In the genomic region with DNA sequence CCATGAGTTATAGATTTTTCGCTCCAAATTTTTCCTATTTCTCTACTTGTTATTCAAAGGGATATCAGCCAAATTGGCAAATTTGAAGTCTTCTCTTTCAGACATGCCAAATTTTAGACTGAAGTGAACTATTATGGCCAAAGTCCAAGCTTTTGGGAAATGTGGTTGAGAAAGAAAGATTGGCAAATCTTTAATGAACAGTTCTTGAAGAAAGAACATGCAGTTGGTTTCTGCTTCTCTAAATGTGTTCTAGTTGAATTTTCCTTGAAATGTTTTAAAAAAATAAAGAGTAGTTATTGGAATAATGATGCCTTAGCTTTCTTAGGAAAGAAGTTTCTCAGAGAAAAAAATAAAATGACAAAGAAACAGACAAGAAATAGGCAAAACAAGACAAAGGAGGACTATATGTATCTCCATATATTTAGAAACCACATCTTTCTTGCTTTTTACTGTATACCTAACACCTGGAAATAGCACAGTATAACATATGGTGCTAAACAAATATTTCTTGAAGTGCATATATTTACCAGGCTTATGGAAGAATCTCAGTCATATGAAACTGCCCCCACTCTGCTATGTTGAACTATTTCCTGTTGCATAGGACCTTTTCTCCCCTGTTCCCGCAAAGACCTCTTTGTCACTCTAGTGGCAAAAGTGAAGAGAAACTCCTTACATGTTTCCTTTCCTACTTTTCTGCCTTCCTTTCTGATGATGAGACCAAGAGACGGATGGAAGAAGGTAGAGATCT, we compare ENCODE assay signal across 8 cellular contexts.
A peak's percentile ranks its signal among the peaks of the same experiment; 100 is the strongest.
DNase-seq lines count a peak whose midpoint lies in the region; ATAC-seq, FAIRE-seq and TF ChIP-seq lines count a peak whose summit lies in the region.

No MANE protein-coding gene starts in this region.

- H3K4me3 ChIP-seq in K562 (no peak overlapping the region), neutrophil (ENCODE audit: low read depth in 1 of 2, low read length in 1 of 2) (peak overlapping the region; percentile 12 to 24)

- in situ Hi-C loops in K562 (cut with MboI), result loop anchor here (10.0 kb wide), 1 partner anchor 150 kb away; no protein-coding TSS in a partner anchor

- no peak for TF ChIP-seq EP300 in K562 (IDR thresholded peaks at IDR 0.05; ENCODE audit: low read length)

- H2AFZ ChIP-seq in K562 (ENCODE audit: low read depth, low read length), result peak overlapping the region; percentile 55

- H3K4me1 ChIP-seq in K562 (replicated peaks in 1 of 2; ENCODE audit: control insufficient read depth in 2 of 2, insufficient read depth in 2 of 2, low read length in 2 of 2) (peaks cover 5 to 22% of the 10 kb centered on the region in 2 experiments; a peak in 3 of 5 replicates), neutrophil (ENCODE audit: control insufficient read depth in 1 of 2, insufficient read depth in 1 of 2, low read depth in 1 of 2, low read length in 1 of 2) (peaks cover 47 to 49% of the 10 kb centered on the region in 2 experiments)

- FAIRE-seq in K562 (lab: Jason Lieb, UNC), result no peak

- intact Hi-C loops in K562 (cut with micrococcal nuclease), result loop anchor here (5.0 kb wide), 1 partner anchor 148 kb away; no protein-coding TSS in a partner anchor

- no TSS peak for BruUV-seq in K562 (replicated peaks; lab: Mats Ljungman, UMichigan)

- 46% methylated on average over 3 of the region's 3 CpGs for WGBS in K562 (ENCODE audit: insufficient coverage, low coverage, missing lambda C conversion rate)

- POLR2A ChIA-PET in K562 (lab: Yijun Ruan, JAX), result interaction anchor here (0.7 to 1.0 kb wide), 2 partner anchors 12 to 53 kb away, joined by 3 read pairs; no protein-coding TSS in a partner anchor
- POLR2A ChIA-PET in RWPE1 (lab: Yijun Ruan, JAX; ENCODE audit: low non-redundant PET), result no interaction called here

- H3K79me2 ChIP-seq in K562 (ENCODE audit: control insufficient read depth, insufficient read depth, low read length), result no peaks in the 10 kb centered on the region

- H3K9ac ChIP-seq in K562 (ENCODE audit: insufficient read depth in 1 of 2, low read depth in 2 of 2, low read length in 2 of 2), result peak overlapping the region in 1 of 2 experiments; percentile 35; a peak in 2 of 4 replicates

- H3K27me3 ChIP-seq in K562 (ENCODE audit: control insufficient read depth in 2 of 2, insufficient read depth in 2 of 2, low read length in 2 of 2) (no peaks in the 10 kb centered on the region), neutrophil (no peaks in the 10 kb centered on the region)

- ATAC-seq in GM18870 (IDR thresholded peaks at IDR 0.05; ENCODE audit: unreplicated experiment) (peak; percentile 48), HG02884 (IDR thresholded peaks at IDR 0.05; ENCODE audit: unreplicated experiment) (peak; percentile 37), K562 (peak; percentile 27)

- no peaks in the 10 kb centered on the region for H3K9me3 ChIP-seq in K562 (replicated peaks; ENCODE audit: control insufficient read depth, insufficient read depth, low read depth, low read length)
- no peaks in the 10 kb centered on the region for H3K9me3 ChIP-seq in neutrophil

- peak overlapping the region; percentile 78 for H3K27ac ChIP-seq in K562 (ENCODE audit: extremely low read depth, low read depth, low read length)
- H3K27ac ChIP-seq in neutrophil, result peak overlapping the region; percentile 86
- no peak overlapping the region for H3K27ac ChIP-seq in RWPE1

- DNase-seq in K562 (ENCODE audit: extremely low read depth in 1 of 4, low spot score in 3 of 4) (no peak), ureter (ENCODE audit: low spot score) (no peak), RWPE1 (ENCODE audit: low spot score) (no peak), NCI-H748 (lab: John Stamatoyannopoulos, UW; ENCODE audit: unreplicated experiment) (no peak)
- no peak for DNase-seq in effector CD8-positive, alpha-beta T cell (lab: John Stamatoyannopoulos, UW)

- H4K20me1 ChIP-seq in K562 (replicated peaks; ENCODE audit: control insufficient read depth, insufficient read depth, low read length), result no peaks in the 10 kb centered on the region

- CTCF ChIA-PET in K562 (lab: Yijun Ruan, JAX; ENCODE audit: low intra/inter-chr PET ratio) (no interaction called here), RWPE1 (lab: Yijun Ruan, JAX) (no interaction called here)

- TF ChIP-seq CTCF in K562 (IDR thresholded peaks at IDR 0.05 in 2 of 3, conservative IDR thresholded peaks at IDR 0.05 in 1 of 3; ENCODE audit: insufficient read depth in 2 of 3, low read depth in 1 of 3, low read length in 3 of 3) (no peak), neutrophil (IDR thresholded peaks at IDR 0.05) (no peak), RWPE1 (conservative IDR thresholded peaks at IDR 0.05; ENCODE audit: low read depth) (no peak)

- H3K4me2 ChIP-seq in K562 (ENCODE audit: insufficient read depth, low read length), result peak overlapping the region; percentile 56; the same call in 1 of the 2 replicates

- no peaks in the 10 kb centered on the region for H3K9me1 ChIP-seq in K562 (ENCODE audit: control insufficient read depth, insufficient read depth, low read length)

- no peak for TF ChIP-seq RAD21 in K562 (CRISPR knock-in tag; conservative IDR thresholded peaks at IDR 0.05 in 1 of 2, IDR thresholded peaks at IDR 0.05 in 1 of 2)

- peaks cover 13% of the 10 kb centered on the region; the same call in 1 of the 3 replicates for H3K36me3 ChIP-seq in K562 (ENCODE audit: control insufficient read depth, insufficient read depth, low read length)
- no peaks in the 10 kb centered on the region for H3K36me3 ChIP-seq in neutrophil

- TF ChIP-seq POLR2A in K562 (conservative IDR thresholded peaks at IDR 0.05), result no peak

TF ChIP-seq in K562, 482 proteins besides CTCF, POLR2A, EP300 and RAD21:
- TF ChIP-seq ZNF57 (CRISPR knock-in tag; IDR thresholded peaks at IDR 0.05) (no peak), ZNF197 (CRISPR knock-in tag; IDR thresholded peaks at IDR 0.05; ENCODE audit: low read depth) (0 out of 2 replicates have a peak, but pooled peaks have one; percentile 5)
- TF ChIP-seq, protein P1, sequence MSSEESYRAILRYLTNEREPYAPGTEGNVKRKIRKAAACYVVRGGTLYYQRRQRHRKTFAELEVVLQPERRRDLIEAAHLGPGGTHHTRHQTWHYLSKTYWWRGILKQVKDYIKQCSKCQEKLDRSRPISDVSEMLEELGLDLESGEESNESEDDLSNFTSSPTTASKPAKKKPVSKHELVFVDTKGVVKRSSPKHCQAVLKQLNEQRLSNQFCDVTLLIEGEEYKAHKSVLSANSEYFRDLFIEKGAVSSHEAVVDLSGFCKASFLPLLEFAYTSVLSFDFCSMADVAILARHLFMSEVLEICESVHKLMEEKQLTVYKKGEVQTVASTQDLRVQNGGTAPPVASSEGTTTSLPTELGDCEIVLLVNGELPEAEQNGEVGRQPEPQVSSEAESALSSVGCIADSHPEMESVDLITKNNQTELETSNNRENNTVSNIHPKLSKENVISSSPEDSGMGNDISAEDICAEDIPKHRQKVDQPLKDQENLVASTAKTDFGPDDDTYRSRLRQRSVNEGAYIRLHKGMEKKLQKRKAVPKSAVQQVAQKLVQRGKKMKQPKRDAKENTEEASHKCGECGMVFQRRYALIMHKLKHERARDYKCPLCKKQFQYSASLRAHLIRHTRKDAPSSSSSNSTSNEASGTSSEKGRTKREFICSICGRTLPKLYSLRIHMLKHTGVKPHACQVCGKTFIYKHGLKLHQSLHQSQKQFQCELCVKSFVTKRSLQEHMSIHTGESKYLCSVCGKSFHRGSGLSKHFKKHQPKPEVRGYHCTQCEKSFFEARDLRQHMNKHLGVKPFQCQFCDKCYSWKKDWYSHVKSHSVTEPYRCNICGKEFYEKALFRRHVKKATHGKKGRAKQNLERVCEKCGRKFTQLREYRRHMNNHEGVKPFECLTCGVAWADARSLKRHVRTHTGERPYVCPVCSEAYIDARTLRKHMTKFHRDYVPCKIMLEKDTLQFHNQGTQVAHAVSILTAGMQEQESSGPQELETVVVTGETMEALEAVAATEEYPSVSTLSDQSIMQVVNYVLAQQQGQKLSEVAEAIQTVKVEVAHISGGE (CRISPR knock-in tag; IDR thresholded peaks at IDR 0.05), result 0 out of 6 replicates have a peak, but pooled peaks of 1 of the 3 experiments have one; percentile 20
TF ChIP-seq in K562: peak in this region for 2.
